8 cellular contexts compared by ENCODE assay signal in genomic region chr19:4139614-4140236, GRCh38. TPM values are rescaled to one million over a fixed set of nuclear protein-coding genes. Genes with fewer than 3 reads are reported as not detected.
DNase-seq lines count a peak whose midpoint lies in the region; ATAC-seq and TF ChIP-seq lines count a peak whose summit lies in the region.

No MANE protein-coding gene starts in this region.

- no peak overlapping the region for H3K4me3 ChIP-seq in CD8-positive, alpha-beta memory T cell (ENCODE audit: low read length)
- H3K4me3 ChIP-seq in fibroblast of villous mesenchyme (ENCODE audit: low read depth, low read length) = no peak overlapping the region
- H3K4me3 ChIP-seq in suprapubic skin = no peak overlapping the region

- peaks cover 7 to 15% of the 10 kb centered on the region in 2 donors for H3K27me3 Mint-ChIP-seq in CD8-positive, alpha-beta memory T cell
- H3K27me3 Mint-ChIP-seq in activated T-cell treated with anti-CD3 and anti-CD28 coated beads, Interleukin-2, amount 50 U/mL, for 72 hours (ENCODE audit: low read depth) = no peaks in the 10 kb centered on the region

- H3K9me3 Mint-ChIP-seq in CD8-positive, alpha-beta memory T cell = no peaks in the 10 kb centered on the region
- no peaks in the 10 kb centered on the region for H3K9me3 Mint-ChIP-seq in activated T-cell treated with anti-CD3 and anti-CD28 coated beads, Interleukin-2, amount 50 U/mL, for 72 hours

- TF ChIP-seq EP300 in suprapubic skin (IDR thresholded peaks at IDR 0.05) = no peak

- peak; percentile 71 to 87 (median 82) for DNase-seq in CD8-positive, alpha-beta memory T cell
- DNase-seq in HPDE6-E6E7 (ENCODE audit: extremely low spot score) (peak; percentile 49), RPMI7951 (ENCODE audit: low read depth) (peak; percentile 56), fibroblast of villous mesenchyme (ENCODE audit: low read depth) (peak; percentile 56), omental fat pad (ENCODE audit: low spot score) (peak; percentile 93), suprapubic skin (ENCODE audit: low spot score in 2 of 2) (peak; percentile 84 to 88)
- peak; percentile 89 to 93 for DNase-seq in activated T-cell treated with anti-CD3 and anti-CD28 coated beads, Interleukin-2, amount 50 U/mL, for 72 hours

- POLR2A ChIA-PET in CD8-positive, alpha-beta memory T cell (lab: Charles Lee) = interaction anchor here (0.5 to 1.8 kb wide), 10 partner anchors 35 to 740 kb away, joined by 3 to 10 read pairs (median 4); partner anchors contain the start of genes EEF2 and PIAS4

- H3K36me3 Mint-ChIP-seq in CD8-positive, alpha-beta memory T cell = no peaks in the 10 kb centered on the region
- H3K36me3 Mint-ChIP-seq in activated T-cell treated with anti-CD3 and anti-CD28 coated beads, Interleukin-2, amount 50 U/mL, for 72 hours (ENCODE audit: insufficient read depth in 2 of 2) = no peaks in the 10 kb centered on the region

- no peaks in the 10 kb centered on the region for H3K36me3 ChIP-seq in CD8-positive, alpha-beta memory T cell (ENCODE audit: insufficient read depth, low read length)
- H3K36me3 ChIP-seq in suprapubic skin = no peaks in the 10 kb centered on the region

- peaks cover 9% of the 10 kb centered on the region for H3K4me1 ChIP-seq in CD8-positive, alpha-beta memory T cell (ENCODE audit: insufficient read depth, low read length)
- H3K4me1 ChIP-seq in suprapubic skin = peaks cover 9% of the 10 kb centered on the region

- 36% methylated on average over 14 of the region's 14 CpGs for whole genome bisulfite sequencing in suprapubic skin

- peaks cover 8 to 12% (median 11%) of the 10 kb centered on the region in 3 donors for H3K4me1 Mint-ChIP-seq in CD8-positive, alpha-beta memory T cell
- H3K4me1 Mint-ChIP-seq in activated T-cell treated with anti-CD3 and anti-CD28 coated beads, Interleukin-2, amount 50 U/mL, for 72 hours (ENCODE audit: low read depth) = peaks cover 14% of the 10 kb centered on the region

- no peak overlapping the region for H3K27ac ChIP-seq in CD8-positive, alpha-beta memory T cell (ENCODE audit: low read depth, low read length)
- no peak overlapping the region for H3K27ac ChIP-seq in suprapubic skin

- H3K27ac Mint-ChIP-seq in CD8-positive, alpha-beta memory T cell = peak overlapping the region in 6 of 8 donors; percentile 1 to 92 (median 71)
- H3K27ac Mint-ChIP-seq in activated T-cell treated with anti-CD3 and anti-CD28 coated beads, Interleukin-2, amount 50 U/mL, for 72 hours = no peak overlapping the region

- ATAC-seq in activated T-cell treated with anti-CD3 and anti-CD28 coated beads, Interleukin-2, amount 50 U/mL, for 72 hours (replicated peaks in 1 of 2) = peak; percentile 92 to 93
- peak; percentile 68 for ATAC-seq in omental fat pad (ENCODE audit: low FRiP score)
- ATAC-seq in HG02763 (IDR thresholded peaks at IDR 0.05; ENCODE audit: unreplicated experiment) = no peak

- peak; percentile 78 for TF ChIP-seq CTCF in fibroblast of villous mesenchyme (IDR thresholded peaks at IDR 0.05; ENCODE audit: insufficient read depth, low read depth, low read length)
- peak in 2 of 3 donors; percentile 9 to 30 for TF ChIP-seq CTCF in omental fat pad (IDR thresholded peaks at IDR 0.05)
- peak; percentile 51 to 86 for TF ChIP-seq CTCF in suprapubic skin (IDR thresholded peaks at IDR 0.05)

- TF ChIP-seq POLR2A in suprapubic skin (IDR thresholded peaks at IDR 0.05) = no peak

- H3K27me3 ChIP-seq in CD8-positive, alpha-beta memory T cell (ENCODE audit: insufficient read depth, low read length, poor library complexity, severe bottlenecking) = no peaks in the 10 kb centered on the region
- no peaks in the 10 kb centered on the region for H3K27me3 ChIP-seq in suprapubic skin

- CTCF ChIA-PET in CD8-positive, alpha-beta memory T cell (lab: Charles Lee) = interaction anchor here (0.6 to 5.5 kb wide), 34 partner anchors 9 to 1688 kb away, joined by 3 to 46 read pairs (median 5); partner anchors contain the start of genes CREB3L3, EEF2 and PIAS4

- peak overlapping the region in 6 of 7 donors; percentile 19 to 67 (median 34) for H3K4me3 Mint-ChIP-seq in CD8-positive, alpha-beta memory T cell
- H3K4me3 Mint-ChIP-seq in activated T-cell treated with anti-CD3 and anti-CD28 coated beads, Interleukin-2, amount 50 U/mL, for 72 hours = peak overlapping the region; percentile 21 to 38

- H3K9me3 ChIP-seq in CD8-positive, alpha-beta memory T cell (ENCODE audit: low read length) = no peaks in the 10 kb centered on the region
- H3K9me3 ChIP-seq in suprapubic skin = no peaks in the 10 kb centered on the region

RNA-seq across cellular contexts. Expression of gene CREB3L3, which starts 13.7 kb away (rescaled TPM):
- total RNA-seq in CD8-positive, alpha-beta memory T cell = not detected
- 0.07 TPM for polyA plus RNA-seq in CD8-positive, alpha-beta memory T cell
- total RNA-seq in RPMI7951 (2014; rRNA removed; shearing (Covaris generic)) = not detected in 2 replicates
- total RNA-seq in activated T-cell treated with anti-CD3 and anti-CD28 coated beads, Interleukin-2, amount 50 U/mL, for 72 hours = under 1 TPM in 1 of 2 donors, not detected in 1; 0.10 TPM
- not detected in 2 replicates for total RNA-seq in fibroblast of villous mesenchyme
- total RNA-seq in omental fat pad = not detected
- under 1 TPM in 1 of 4 donors, not detected in 3; 0.64 TPM for total RNA-seq in suprapubic skin

RNA-seq across cellular contexts. Expression of gene MAP2K2, which starts 15.8 kb away (rescaled TPM):
- total RNA-seq in CD8-positive, alpha-beta memory T cell = 100 to 1,000 TPM; 161 to 164 TPM
- polyA plus RNA-seq in CD8-positive, alpha-beta memory T cell = 122 TPM
- 126 and 134 TPM in 2 replicates for total RNA-seq in RPMI7951 (2014; rRNA removed; shearing (Covaris generic))
- 100 to 1,000 TPM; 144 to 157 TPM for total RNA-seq in activated T-cell treated with anti-CD3 and anti-CD28 coated beads, Interleukin-2, amount 50 U/mL, for 72 hours
- total RNA-seq in fibroblast of villous mesenchyme (137 and 180 TPM in 2 replicates), omental fat pad (10 to 100 TPM; 47.4 to 65.2 (median 61.4) TPM), suprapubic skin (100 to 1,000 TPM in 1 of 4 donors, 10 to 100 TPM in 3; 88.0 to 103 (median 95.0) TPM)

RNA-seq across cellular contexts. Expression of gene SIRT6, which starts 42.6 kb away (rescaled TPM):
- total RNA-seq in CD8-positive, alpha-beta memory T cell = 10 to 100 TPM; 33.5 to 38.6 TPM
- 1.6 TPM for polyA plus RNA-seq in CD8-positive, alpha-beta memory T cell
- total RNA-seq in RPMI7951 (2014; rRNA removed; shearing (Covaris generic)) = 11.5 and 28.4 TPM in 2 replicates
- 10 to 100 TPM; 44.1 to 45.9 TPM for total RNA-seq in activated T-cell treated with anti-CD3 and anti-CD28 coated beads, Interleukin-2, amount 50 U/mL, for 72 hours
- 10.4 and 10.6 TPM in 2 replicates for total RNA-seq in fibroblast of villous mesenchyme
- 10 to 100 TPM; 15.0 to 29.6 (median 21.0) TPM for total RNA-seq in omental fat pad
- 10 to 100 TPM; 28.1 to 45.7 (median 31.8) TPM for total RNA-seq in suprapubic skin

RNA-seq across cellular contexts. Expression of gene ANKRD24, which starts 42.8 kb away (rescaled TPM):
- total RNA-seq in CD8-positive, alpha-beta memory T cell = under 1 TPM; 0.89 to 0.90 TPM
- polyA plus RNA-seq in CD8-positive, alpha-beta memory T cell = 0.48 TPM
- under 0.01 and 0.12 TPM in 2 replicates for total RNA-seq in RPMI7951 (2014; rRNA removed; shearing (Covaris generic))
- 1 to 10 TPM; 2.8 to 4.1 TPM for total RNA-seq in activated T-cell treated with anti-CD3 and anti-CD28 coated beads, Interleukin-2, amount 50 U/mL, for 72 hours
- total RNA-seq in fibroblast of villous mesenchyme (under 0.01 and 0.43 TPM in 2 replicates), omental fat pad (1 to 10 TPM in 2 of 4 donors, under 1 TPM in 2; 0.88 to 1.2 (median 1.0) TPM), suprapubic skin (under 1 TPM; 0.44 to 0.87 (median 0.54) TPM)

Comparison
In these comparisons a context has a peak if more than half of its experiments do, and no peak if none do; other contexts are left out.
1. CTCF ChIP-seq: peak in every context shown above with its lines; median percentile 78 in fibroblast of villous mesenchyme; 68 in suprapubic skin; 20 in omental fat pad.